8 cellular contexts compared by ENCODE assay signal in genomic region chr15:52227456-52227855, GRCh38. TPM values are rescaled to one million over a fixed set of nuclear protein-coding genes. Genes with fewer than 3 reads are reported as not detected.
DNase-seq lines count a peak whose midpoint lies in the region; ATAC-seq and TF ChIP-seq lines count a peak whose summit lies in the region.

No MANE protein-coding gene starts in this region.

- DNase-seq in Ammon's horn (ENCODE audit: low spot score) (peak; percentile 89), NCI-H226 (peak; percentile 64), cerebellum (ENCODE audit: low spot score) (peak; percentile 67)
- peak; percentile 31 to 53 (median 41) for DNase-seq in stimulated activated CD4-positive, alpha-beta T cell treated with anti-CD3 and anti-CD28 coated beads, TNF-alpha, amount 100 ng/mL, for 48 hours (ENCODE audit: low read depth in 3 of 3)

- no peaks in the 10 kb centered on the region for H3K9me3 ChIP-seq in liver (ENCODE audit: control insufficient read depth in 4 of 4, low read length in 3 of 4)

- TF ChIP-seq RAD21 in liver (IDR thresholded peaks at IDR 0.05) = peak; percentile 84 to 86

- peak; percentile 79 for TF ChIP-seq CTCF in liver (IDR thresholded peaks at IDR 0.05; ENCODE audit: low read depth, low read length, missing input control)

- no peak overlapping the region for H3K4me3 ChIP-seq in liver (ENCODE audit: low read depth in 1 of 3, low read length in 3 of 3)

- no peak overlapping the region for H3K27ac ChIP-seq in liver (ENCODE audit: low read depth in 1 of 2, low read length in 2 of 2)

- 57% methylated on average over 5 of the region's 5 CpGs for WGBS in liver

- H3K4me1 ChIP-seq in liver (ENCODE audit: control insufficient read depth in 4 of 4, insufficient read depth in 4 of 4, low read length in 3 of 4) = peaks cover 0 to 3% (median 0%) of the 10 kb centered on the region in 4 donors

- H3K27me3 ChIP-seq in liver (ENCODE audit: control insufficient read depth in 4 of 4, insufficient read depth in 4 of 4, low read length in 3 of 4) = no peaks in the 10 kb centered on the region

- ATAC-seq in GM19035 (IDR thresholded peaks at IDR 0.05; ENCODE audit: unreplicated experiment) = peak; percentile 82
- peak; percentile 71 for ATAC-seq in HG03159 (IDR thresholded peaks at IDR 0.05; ENCODE audit: unreplicated experiment)
- ATAC-seq in activated CD4-positive, CD25-positive, alpha-beta regulatory T cell treated with anti-CD3 and anti-CD28 coated beads, Interleukin-2, amount 50 U/mL, for 24 hours = peak; percentile 92 to 94

- H3K36me3 ChIP-seq in liver (ENCODE audit: control insufficient read depth in 4 of 4, insufficient read depth in 3 of 4, low read depth in 1 of 4, low read length in 3 of 4) = peaks cover 2 to 10% (median 6%) of the 10 kb centered on the region in 4 donors

- H3K9ac ChIP-seq in liver (ENCODE audit: low read depth in 1 of 2, low read length in 2 of 2) = no peak overlapping the region

TF ChIP-seq in liver, 16 proteins besides CTCF, POLR2A, EP300 and RAD21:
- TF ChIP-seq HNF4G (IDR thresholded peaks at IDR 0.05) = no peak
- TF ChIP-seq YY1 (IDR thresholded peaks at IDR 0.05) = no peak

RNA-seq across cellular contexts. Expression of gene GNB5, which starts 36.3 kb away (rescaled TPM):
- total RNA-seq in cerebellum (53.1 TPM), liver (10 to 100 TPM; 14.1 to 19.2 TPM)
- 10 to 100 TPM; 13.7 to 17.4 TPM for polyA plus RNA-seq in liver
